19 cellular contexts compared by ENCODE assay signal in the genomic region with DNA sequence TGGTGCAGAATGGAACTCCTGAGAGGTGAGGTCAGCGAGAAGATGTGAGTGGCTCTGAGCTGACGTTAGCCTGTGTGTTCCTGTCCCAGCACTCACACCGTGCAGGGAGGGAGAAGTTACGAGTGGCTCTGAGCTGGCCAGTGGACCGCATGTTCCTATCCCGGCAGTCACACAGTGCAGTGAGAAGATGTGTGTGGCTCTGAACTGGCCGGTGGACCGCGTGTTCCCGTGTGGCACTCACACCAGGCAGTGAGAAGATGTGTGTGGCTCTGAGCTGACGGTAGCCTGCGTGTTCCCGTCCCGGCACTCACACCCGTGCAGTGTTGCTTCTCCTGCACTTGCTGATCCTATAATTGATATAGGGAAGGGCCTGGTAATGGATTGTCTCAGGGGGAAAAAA. TPM values are rescaled to one million over a fixed set of nuclear protein-coding genes. Genes with fewer than 3 reads are reported as not detected.
DNase-seq lines count a peak whose midpoint lies in the region; ATAC-seq, FAIRE-seq and TF ChIP-seq lines count a peak whose summit lies in the region.
"Had no signal": no experiment of that assay in that cellular context is flagged by ENCODE, and none has a peak within 500 bp of the region (broad histone marks: within the 10 kb centered on the region; RNA-seq: fewer than 3 reads in every experiment).

No MANE protein-coding gene starts in this region.

- H3K27me3 ChIP-seq in K562 (ENCODE audit: control insufficient read depth in 2 of 2, insufficient read depth in 2 of 2, low read length in 2 of 2), result no peaks in the 10 kb centered on the region
- H3K27me3 ChIP-seq in naive thymus-derived CD4-positive, alpha-beta T cell (ENCODE audit: control insufficient read depth in 2 of 2, insufficient read depth in 2 of 2, low read length in 2 of 2), result no peaks in the 10 kb centered on the region
- H3K27me3 ChIP-seq: foreskin keratinocyte, tibial artery had no signal

- TF ChIP-seq POLR2A in K562 (conservative IDR thresholded peaks at IDR 0.05), result no peak

- FAIRE-seq in K562 (lab: Jason Lieb, UNC), result no peak
- FAIRE-seq: bronchial epithelial cell, keratinocyte had no signal

- H3K4me2 ChIP-seq in K562 (ENCODE audit: insufficient read depth, low read length), result no peak overlapping the region

- H3K36me3 Mint-ChIP-seq in CD14-positive monocyte, result peaks cover 0 to 4% of the 10 kb centered on the region in 2 donors
- H3K36me3 Mint-ChIP-seq in naive thymus-derived CD4-positive, alpha-beta T cell, result peaks cover 0 to 31% (median 15%) of the 10 kb centered on the region in 5 donors

- H3K4me1 Mint-ChIP-seq in CD14-positive monocyte, result peaks cover 53% of the 10 kb centered on the region
- H3K4me1 Mint-ChIP-seq in naive thymus-derived CD4-positive, alpha-beta T cell, result peaks cover 31 to 61% (median 53%) of the 10 kb centered on the region in 7 donors

- peaks cover 0 to 6% (median 2%) of the 10 kb centered on the region in 3 donors for H3K27me3 Mint-ChIP-seq in CD14-positive monocyte (ENCODE audit: low read depth in 3 of 3)
- no peaks in the 10 kb centered on the region for H3K27me3 Mint-ChIP-seq in naive thymus-derived CD4-positive, alpha-beta T cell
- H3K27me3 Mint-ChIP-seq: activated CD4-positive, alpha-beta T cell treated with anti-CD3 and anti-CD28 coated beads, Interleukin-2, amount 10 ng/mL, durations not matched to agents 24 days and 14 days had no signal

- ATAC-seq in K562 (peak; percentile 10; the same call in 1 of the 3 replicates), HG03045 (IDR thresholded peaks at IDR 0.05; ENCODE audit: unreplicated experiment) (no peak), HG02759 (IDR thresholded peaks at IDR 0.05; ENCODE audit: unreplicated experiment) (no peak)
- ATAC-seq in naive thymus-derived CD4-positive, alpha-beta T cell, result peak; percentile 37
- ATAC-seq: foreskin keratinocyte; stimulated activated naive CD8-positive, alpha-beta T cell treated with anti-CD3 and anti-CD28 coated beads, Interleukin-15, Interleukin-2, amounts not matched to agents 100 U/mL and 50 U/mL, for 24 hours had no signal

- no peak overlapping the region; the same call in 2 of the 3 replicates for H3K27ac ChIP-seq in K562 (ENCODE audit: extremely low read depth, low read depth, low read length)
- H3K27ac ChIP-seq in naive thymus-derived CD4-positive, alpha-beta T cell (ENCODE audit: low read depth, low read length), result no peak overlapping the region
- H3K27ac ChIP-seq: foreskin keratinocyte, tibial artery had no signal

- peak overlapping the region in 1 of 2 donors; percentile 43 for H3K4me3 Mint-ChIP-seq in CD14-positive monocyte
- H3K4me3 Mint-ChIP-seq in naive thymus-derived CD4-positive, alpha-beta T cell, result no peak overlapping the region
- H3K4me3 Mint-ChIP-seq: activated CD4-positive, alpha-beta T cell treated with anti-CD3 and anti-CD28 coated beads, Interleukin-2, amount 10 ng/mL, durations not matched to agents 24 days and 14 days had no signal

- CTCF ChIA-PET in K562 (lab: Yijun Ruan, JAX; ENCODE audit: low intra/inter-chr PET ratio), result no interaction called here
- CTCF ChIA-PET in naive thymus-derived CD4-positive, alpha-beta T cell (lab: Charles Lee), result interaction anchor here (1.5 kb wide), 1 partner anchor 9 kb away, joined by 3 read pairs; no protein-coding TSS in a partner anchor

- no peak for TF ChIP-seq RAD21 in K562 (CRISPR knock-in tag; conservative IDR thresholded peaks at IDR 0.05 in 1 of 2, IDR thresholded peaks at IDR 0.05 in 1 of 2)

- no peaks in the 10 kb centered on the region for H3K9me1 ChIP-seq in K562 (ENCODE audit: control insufficient read depth, insufficient read depth, low read length)

- DNase-seq in Ammon's horn (ENCODE audit: low spot score) (peak; percentile 31), CD14-positive monocyte (ENCODE audit: low spot score) (peak; percentile 55), K562 (ENCODE audit: extremely low read depth in 1 of 4, low spot score in 3 of 4) (no peak), NCI-H1436 treated with DMSO at 0.1 percent for 48 hours (lab: John Stamatoyannopoulos, UW) (no peak)
- no peak for DNase-seq in naive thymus-derived CD4-positive, alpha-beta T cell
- DNase-seq: activated CD4-positive, alpha-beta T cell treated with anti-CD3 and anti-CD28 coated beads, Interleukin-2, amount 10 ng/mL, durations not matched to agents 24 days and 14 days; activated CD8-positive, alpha-beta memory T cell treated with anti-CD3 and anti-CD28 coated beads, Interleukin-2, amount 50 U/mL, for 4 hours; activated naive CD4-positive, alpha-beta T cell; foreskin keratinocyte; hypothalamus; NCI-H1048; SIG-M5; stimulated activated naive CD8-positive, alpha-beta T cell treated with anti-CD3 and anti-CD28 coated beads, Interleukin-15, Interleukin-2, amounts not matched to agents 100 U/mL and 50 U/mL, for 24 hours had no signal

- intact Hi-C loops in CD14-positive monocyte (cut with micrococcal nuclease) (loop anchor here in 1 of 2 donors (5.0 kb wide), 1 partner anchor 46 kb away; no protein-coding TSS in a partner anchor), K562 (cut with micrococcal nuclease) (no loop called here)
- intact Hi-C loops in naive thymus-derived CD4-positive, alpha-beta T cell (cut with micrococcal nuclease), result no loop called here

- POLR2A ChIA-PET in K562 (lab: Yijun Ruan, JAX), result no interaction called here
- POLR2A ChIA-PET in naive thymus-derived CD4-positive, alpha-beta T cell (lab: Charles Lee), result interaction anchor here (1.0 to 2.3 kb wide), 4 partner anchors 12 to 189 kb away, joined by 3 to 12 read pairs (median 5); no protein-coding TSS in a partner anchor

- BruUV-seq in K562 (replicated peaks; lab: Mats Ljungman, UMichigan), result no TSS peak

- H3K4me3 ChIP-seq in K562, result no peak overlapping the region
- no peak overlapping the region for H3K4me3 ChIP-seq in naive thymus-derived CD4-positive, alpha-beta T cell (ENCODE audit: low read length)
- H3K4me3 ChIP-seq: HAP-1, tibial artery had no signal

- peak overlapping the region; percentile 76 to 87 (median 85) for H3K27ac Mint-ChIP-seq in CD14-positive monocyte
- peak overlapping the region in 4 of 9 donors; percentile 39 to 56 (median 53) for H3K27ac Mint-ChIP-seq in naive thymus-derived CD4-positive, alpha-beta T cell
- H3K27ac Mint-ChIP-seq: activated CD4-positive, alpha-beta T cell treated with anti-CD3 and anti-CD28 coated beads, Interleukin-2, amount 10 ng/mL, durations not matched to agents 24 days and 14 days had no signal

- peaks cover 0 to 3% (median 0%) of the 10 kb centered on the region in 7 donors for H3K9me3 Mint-ChIP-seq in CD14-positive monocyte
- H3K9me3 Mint-ChIP-seq in naive thymus-derived CD4-positive, alpha-beta T cell, result peaks cover 0 to 1% (median 0%) of the 10 kb centered on the region in 11 donors

- peaks cover 22 to 40% of the 10 kb centered on the region in 2 experiments for H3K4me1 ChIP-seq in K562 (replicated peaks in 1 of 2; ENCODE audit: control insufficient read depth in 2 of 2, insufficient read depth in 2 of 2, low read length in 2 of 2)
- H3K4me1 ChIP-seq in naive thymus-derived CD4-positive, alpha-beta T cell (ENCODE audit: control insufficient read depth in 2 of 2, insufficient read depth in 2 of 2, low read length in 2 of 2), result peaks cover 16 to 23% of the 10 kb centered on the region in 2 donors
- H3K4me1 ChIP-seq: HAP-1 had no signal

- H3K79me2 ChIP-seq in K562 (ENCODE audit: control insufficient read depth, insufficient read depth, low read length), result no peaks in the 10 kb centered on the region

- WGBS in K562 (ENCODE audit: insufficient coverage, low coverage, missing lambda C conversion rate), result 54% methylated on average over 10 of the region's 15 CpGs

- H3K36me3 ChIP-seq in K562 (ENCODE audit: control insufficient read depth, insufficient read depth, low read length), result no peaks in the 10 kb centered on the region
- H3K36me3 ChIP-seq in naive thymus-derived CD4-positive, alpha-beta T cell (ENCODE audit: control insufficient read depth in 2 of 3, insufficient read depth in 3 of 3, low read length in 3 of 3), result no peaks in the 10 kb centered on the region
- H3K36me3 ChIP-seq: HAP-1, tibial artery had no signal

- H3K9ac ChIP-seq in K562 (ENCODE audit: insufficient read depth in 1 of 2, low read depth in 2 of 2, low read length in 2 of 2), result peak overlapping the region in 1 of 2 experiments; percentile 64; a peak in 2 of 4 replicates

- no peak for TF ChIP-seq EP300 in K562 (IDR thresholded peaks at IDR 0.05; ENCODE audit: low read length)

- no peaks in the 10 kb centered on the region for H3K9me3 ChIP-seq in K562 (replicated peaks; ENCODE audit: control insufficient read depth, insufficient read depth, low read depth, low read length)
- H3K9me3 ChIP-seq in naive thymus-derived CD4-positive, alpha-beta T cell (ENCODE audit: control insufficient read depth in 2 of 3, low read length in 3 of 3), result no peaks in the 10 kb centered on the region
- H3K9me3 ChIP-seq: HAP-1, tibial artery had no signal

- in situ Hi-C loops in K562 (cut with MboI), result no loop called here

- no peaks in the 10 kb centered on the region for H4K20me1 ChIP-seq in K562 (replicated peaks; ENCODE audit: control insufficient read depth, insufficient read depth, low read length)

- H2AFZ ChIP-seq in K562 (ENCODE audit: low read depth, low read length), result peak overlapping the region; percentile 82

- TF ChIP-seq CTCF in CD14-positive monocyte (IDR thresholded peaks at IDR 0.05), result no peak
- TF ChIP-seq CTCF in K562 (IDR thresholded peaks at IDR 0.05 in 2 of 3, conservative IDR thresholded peaks at IDR 0.05 in 1 of 3; ENCODE audit: insufficient read depth in 2 of 3, low read depth in 1 of 3, low read length in 3 of 3), result no peak

RNA-seq across cellular contexts. Expression of a gene that starts 59.9 kb away (rescaled TPM):
- polyA plus RNA-seq in CD14-positive monocyte (1 to 10 TPM; 3.4 to 3.5 TPM), K562 (2011; rRNA removed) (5.8 and 6.8 TPM in 2 replicates), K562 (2014; fragmentation: Illumina TruSeq; extraction: Trizol) (5.0 TPM in 2 replicates), K562 (2014; fragmentation: Nextera tagmentation; extraction: Ambion mirVana) (1 to 10 TPM; 2.7 to 3.6 TPM), K562 (2014; rRNA removed) (7.8 and 10.0 TPM in 2 replicates)
- 10.2 and 16.7 TPM in 2 replicates for total RNA-seq in K562 (2011; cell fraction: chromatin; rRNA removed; ENCODE audit: low replicate concordance)
- 7.7 and 8.9 TPM in 2 replicates for total RNA-seq in K562 (2011; cell fraction: nucleolus; rRNA removed)
- total RNA-seq in K562 (2011; cell fraction: nucleoplasm; rRNA removed), result 11.4 and 14.4 TPM in 2 replicates
- total RNA-seq in K562 (2014; rRNA removed) (3.7 and 5.1 TPM in 2 replicates), K562 (2014; rRNA removed; fragmentation: Illumina TruSeq; extraction: Trizol) (6.9 and 7.2 TPM in 2 replicates), K562 (2015; rRNA removed; fragmentation: Illumina TruSeq; extraction: Trizol) (6.3 and 6.7 TPM in 2 replicates), K562 (2021) (7.1 and 7.4 TPM in 2 replicates)
- polyA plus RNA-seq in K562 (2011; cell fraction: cytosol; rRNA removed), result 2.1 and 2.6 TPM in 2 replicates
- 11.1 and 13.5 TPM in 2 replicates for polyA plus RNA-seq in K562 (2011; cell fraction: nucleus; rRNA removed)
- 4.6 and 5.0 TPM in 2 replicates for polyA plus RNA-seq in K562 (2012)
- polyA minus RNA-seq in K562 (2011; rRNA and poly(A)+ RNA removed), result 2.3 and 3.5 TPM in 2 replicates
- polyA minus RNA-seq in K562 (2011; cell fraction: cytosol; rRNA and poly(A)+ RNA removed), result 1.8 and 7.5 TPM in 2 replicates
- 6.1 and 8.9 TPM in 2 replicates for polyA minus RNA-seq in K562 (2011; cell fraction: nucleus; rRNA and poly(A)+ RNA removed)
- total RNA-seq in naive thymus-derived CD4-positive, alpha-beta T cell, result 10 to 100 TPM; 10.3 to 25.9 (median 17.4) TPM
- 10 to 100 TPM in 1 of 2 donors, 1 to 10 TPM in 1; 7.5 to 13.4 TPM for polyA plus RNA-seq in naive thymus-derived CD4-positive, alpha-beta T cell

Comparison
In these comparisons a context has a peak if more than half of its experiments do, and no peak if none do; other contexts are left out.
1. DNase-seq: peak in Ammon's horn (single experiment) and CD14-positive monocyte (single experiment); none in K562 (0 of 4), naive thymus-derived CD4-positive, alpha-beta T cell (0 of 9) and NCI-H1436 treated with DMSO at 0.1 percent for 48 hours (single experiment).
2. ATAC-seq: peak in K562 (single experiment) and naive thymus-derived CD4-positive, alpha-beta T cell (single experiment); none in HG03045 (single experiment) and HG02759 (single experiment).